Comparison of ENCODE assay signal across 11 cellular contexts in genomic region chr14:22472466-22472865, GRCh38.
DNase-seq lines count a peak whose midpoint lies in the region; ATAC-seq and TF ChIP-seq lines count a peak whose summit lies in the region.
"Had no signal": no experiment of that assay in that cellular context is flagged by ENCODE, and none has a peak within 500 bp of the region (broad histone marks: within the 10 kb centered on the region; RNA-seq: fewer than 3 reads in every experiment).

No MANE protein-coding gene starts in this region.

- in situ Hi-C loops in GM23248 (cut with MboI): no loop called here

- peak overlapping the region in 4 of 11 experiments; percentile 29 to 92 (median 86); a peak in 5 of 22 replicates for H3K9ac ChIP-seq in BLaER1 treated with 17β-estradiol and CSF1 and Interleukin-3, amounts not matched to agents 10 nM and 100 nM
- no peak overlapping the region for H3K9ac ChIP-seq in GM23248

- peaks cover 89 to 93% of the 10 kb centered on the region in 2 donors for H3K4me1 Mint-ChIP-seq in natural killer cell
- peaks cover 0 to 36% (median 0%) of the 10 kb centered on the region in 7 donors for H3K4me1 Mint-ChIP-seq in naive thymus-derived CD4-positive, alpha-beta T cell

- peak overlapping the region in 6 of 11 experiments; percentile 89 to 98 (median 92); a peak in 7 of 22 replicates for H3K27ac ChIP-seq in BLaER1 treated with 17β-estradiol and CSF1 and Interleukin-3, amounts not matched to agents 10 nM and 100 nM
- H3K27ac ChIP-seq in HL-60 (replicated peaks) (peak overlapping the region; percentile 67), OCI-LY7 (ENCODE audit: low read depth, low read length, poor library complexity, severe bottlenecking) (peak overlapping the region; percentile 81), GM23248 (no peak overlapping the region)
- no peak overlapping the region for H3K27ac ChIP-seq in naive thymus-derived CD4-positive, alpha-beta T cell (ENCODE audit: low read depth, low read length)

- ATAC-seq in natural killer cell (no peak), GM18511 (IDR thresholded peaks at IDR 0.05; ENCODE audit: unreplicated experiment) (no peak)
- no peak for ATAC-seq in naive thymus-derived CD4-positive, alpha-beta T cell

- peaks cover 11 to 59% (median 44%) of the 10 kb centered on the region in 10 experiments; a peak in 19 of 20 replicates for H3K4me1 ChIP-seq in BLaER1 treated with 17β-estradiol and CSF1 and Interleukin-3, amounts not matched to agents 10 nM and 100 nM
- peaks cover 91% of the 10 kb centered on the region for H3K4me1 ChIP-seq in OCI-LY7 (ENCODE audit: insufficient read depth, low read length, poor library complexity, severe bottlenecking)
- peaks cover 8% of the 10 kb centered on the region for H3K4me1 ChIP-seq in GM23248 (ENCODE audit: insufficient read depth)
- no peaks in the 10 kb centered on the region for H3K4me1 ChIP-seq in naive thymus-derived CD4-positive, alpha-beta T cell (ENCODE audit: control insufficient read depth in 2 of 2, insufficient read depth in 2 of 2, low read length in 2 of 2)

- no peaks in the 10 kb centered on the region for H3K27me3 Mint-ChIP-seq in natural killer cell (ENCODE audit: low read depth in 2 of 2)
- H3K27me3 Mint-ChIP-seq in naive thymus-derived CD4-positive, alpha-beta T cell: no peaks in the 10 kb centered on the region

- CTCF ChIA-PET in OCI-LY7 (lab: Charles Lee; ENCODE audit: unreplicated experiment): interaction anchor here (0.8 to 4.7 kb wide), 8 partner anchors 13 to 98 kb away, joined by 3 to 80 read pairs (median 6); no protein-coding TSS in a partner anchor
- CTCF ChIA-PET in naive thymus-derived CD4-positive, alpha-beta T cell (lab: Charles Lee): no interaction called here

- TF ChIP-seq CTCF in HL-60 (IDR thresholded peaks at IDR 0.05; ENCODE audit: insufficient read depth, low read length) (no peak), OCI-LY7 (conservative IDR thresholded peaks at IDR 0.05; ENCODE audit: low read length) (no peak), natural killer cell (IDR thresholded peaks at IDR 0.05) (no peak)

- H3K27ac Mint-ChIP-seq in natural killer cell: peak overlapping the region; percentile 80 to 89
- no peak overlapping the region for H3K27ac Mint-ChIP-seq in naive thymus-derived CD4-positive, alpha-beta T cell

- H2AFZ ChIP-seq in OCI-LY7 (ENCODE audit: low read length) (peak overlapping the region; percentile 43; the same call in 1 of the 2 replicates), GM23248 (no peak overlapping the region)

- H3K79me2 ChIP-seq in OCI-LY7 (ENCODE audit: insufficient read depth, low read depth, low read length) (no peaks in the 10 kb centered on the region), GM23248 (ENCODE audit: insufficient read depth) (no peaks in the 10 kb centered on the region)

- H3K36me3 ChIP-seq in BLaER1 treated with 17β-estradiol and CSF1 and Interleukin-3, amounts not matched to agents 10 nM and 100 nM: 0 out of 22 replicates have a peak, but pooled peaks cover 0 to 6% (median 0%) of the 10 kb centered on the region in 11 experiments
- no peaks in the 10 kb centered on the region for H3K36me3 ChIP-seq in OCI-LY7 (ENCODE audit: insufficient read depth, low read length)
- H3K36me3 ChIP-seq in GM23248 (ENCODE audit: low read depth): no peaks in the 10 kb centered on the region
- H3K36me3 ChIP-seq in naive thymus-derived CD4-positive, alpha-beta T cell (ENCODE audit: control insufficient read depth in 2 of 3, insufficient read depth in 3 of 3, low read length in 3 of 3): no peaks in the 10 kb centered on the region
- H3K36me3 ChIP-seq: HAP-1 had no signal

- H3K9me3 ChIP-seq in BLaER1 treated with 17β-estradiol and CSF1 and Interleukin-3, amounts not matched to agents 10 nM and 100 nM (replicated peaks in 1 of 11): no peaks in the 10 kb centered on the region
- H3K9me3 ChIP-seq in OCI-LY7 (ENCODE audit: low read length) (no peaks in the 10 kb centered on the region), GM23248 (ENCODE audit: low read depth) (no peaks in the 10 kb centered on the region)
- H3K9me3 ChIP-seq in naive thymus-derived CD4-positive, alpha-beta T cell (ENCODE audit: control insufficient read depth in 2 of 3, low read length in 3 of 3): no peaks in the 10 kb centered on the region
- H3K9me3 ChIP-seq: HAP-1 had no signal

- no peaks in the 10 kb centered on the region for H3K36me3 Mint-ChIP-seq in natural killer cell
- H3K36me3 Mint-ChIP-seq in naive thymus-derived CD4-positive, alpha-beta T cell: no peaks in the 10 kb centered on the region
- H3K36me3 Mint-ChIP-seq: IgD-negative memory B cell had no signal

- no peaks in the 10 kb centered on the region for H3K27me3 ChIP-seq in BLaER1 treated with 17β-estradiol and CSF1 and Interleukin-3, amounts not matched to agents 10 nM and 100 nM
- no peaks in the 10 kb centered on the region for H3K27me3 ChIP-seq in HL-60 (ENCODE audit: insufficient read depth, poor library complexity, severe bottlenecking)
- peaks cover 14% of the 10 kb centered on the region; the same call in 1 of the 2 replicates for H3K27me3 ChIP-seq in GM23248 (replicated peaks; ENCODE audit: insufficient read depth)
- H3K27me3 ChIP-seq in naive thymus-derived CD4-positive, alpha-beta T cell (ENCODE audit: control insufficient read depth in 2 of 2, insufficient read depth in 2 of 2, low read length in 2 of 2): no peaks in the 10 kb centered on the region

- H3K9me2 ChIP-seq in OCI-LY7 (ENCODE audit: insufficient read depth, low read length) (no peaks in the 10 kb centered on the region), GM23248 (ENCODE audit: insufficient read depth) (no peaks in the 10 kb centered on the region)

- no peaks in the 10 kb centered on the region for H3K9me3 Mint-ChIP-seq in natural killer cell
- no peaks in the 10 kb centered on the region for H3K9me3 Mint-ChIP-seq in naive thymus-derived CD4-positive, alpha-beta T cell
- H3K9me3 Mint-ChIP-seq: IgD-negative memory B cell had no signal

- DNase-seq in HL-60 (ENCODE audit: low read depth in 1 of 2, low spot score in 1 of 2) (no peak), OCI-LY7 (ENCODE audit: low spot score) (no peak), natural killer cell (no peak), UCSD-AML1 (lab: John Stamatoyannopoulos, UW; ENCODE audit: unreplicated experiment) (no peak), GM23248 (no peak)
- DNase-seq in naive thymus-derived CD4-positive, alpha-beta T cell: no peak
- DNase-seq: NCI-H345 had no signal

- 0 out of 20 replicates have a peak overlapping the region, but pooled peaks of 1 of the 10 experiments have one; percentile 74 for H3K4me3 ChIP-seq in BLaER1 treated with 17β-estradiol and CSF1 and Interleukin-3, amounts not matched to agents 10 nM and 100 nM
- H3K4me3 ChIP-seq in HL-60 (replicated peaks; ENCODE audit: insufficient read depth, low read length) (no peak overlapping the region), OCI-LY7 (ENCODE audit: low read depth, low read length, poor library complexity, severe bottlenecking) (no peak overlapping the region), GM23248 (no peak overlapping the region)
- H3K4me3 ChIP-seq in naive thymus-derived CD4-positive, alpha-beta T cell (ENCODE audit: low read length): no peak overlapping the region
- H3K4me3 ChIP-seq: HAP-1 had no signal

- intact Hi-C loops in OCI-LY7 (cut with micrococcal nuclease; ENCODE audit: unreplicated experiment): loop anchor here (2.0 to 10.0 kb wide), 3 partner anchors 60 to 188 kb away; no protein-coding TSS in a partner anchor
- intact Hi-C loops in natural killer cell (cut with micrococcal nuclease): loop anchor here (2.0 to 10.0 kb wide), 3 partner anchors 38 to 382 kb away; no protein-coding TSS in a partner anchor
- intact Hi-C loops in naive thymus-derived CD4-positive, alpha-beta T cell (cut with micrococcal nuclease): no loop called here

- no TSS peak for BruUV-seq in OCI-LY7 (replicated peaks; lab: Mats Ljungman, UMichigan)

- POLR2A ChIA-PET in OCI-LY7 (lab: Charles Lee): interaction anchor here (0.6 to 3.7 kb wide), 13 partner anchors 13 to 97 kb away, joined by 3 to 27 read pairs (median 6); no protein-coding TSS in a partner anchor
- POLR2A ChIA-PET in naive thymus-derived CD4-positive, alpha-beta T cell (lab: Charles Lee): no interaction called here

- H3F3A ChIP-seq in GM23248 (ENCODE audit: insufficient read depth): no peaks in the 10 kb centered on the region

- no peak overlapping the region for H3K4me3 Mint-ChIP-seq in natural killer cell
- H3K4me3 Mint-ChIP-seq in naive thymus-derived CD4-positive, alpha-beta T cell: no peak overlapping the region

- no peaks in the 10 kb centered on the region for H4K20me1 ChIP-seq in BLaER1 treated with 17β-estradiol and CSF1 and Interleukin-3, amounts not matched to agents 10 nM and 100 nM
- no peaks in the 10 kb centered on the region for H4K20me1 ChIP-seq in OCI-LY7 (ENCODE audit: insufficient read depth, low read length)
- no peaks in the 10 kb centered on the region for H4K20me1 ChIP-seq in GM23248 (ENCODE audit: insufficient read depth)

- WGBS in GM23248 (ENCODE audit: low coverage in 1 of 2, low lambda C conversion rate in 2 of 2, missing lambda C conversion rate in 2 of 2), 2 experiments: 43 to 58% methylated on average over 2 of the region's 2 CpGs

- peak overlapping the region in 8 of 11 experiments; percentile 66 to 92 (median 80); a peak in 15 of 22 replicates for H3K4me2 ChIP-seq in BLaER1 treated with 17β-estradiol and CSF1 and Interleukin-3, amounts not matched to agents 10 nM and 100 nM
- H3K4me2 ChIP-seq in OCI-LY7 (ENCODE audit: low read length) (peak overlapping the region; percentile 82), GM23248 (ENCODE audit: unreplicated experiment) (no peak overlapping the region)

Comparison
In these comparisons a context has a peak if more than half of its experiments do, and no peak if none do; other contexts are left out.
1. H3K27ac ChIP-seq: peak in BLaER1 treated with 17β-estradiol and CSF1 and Interleukin-3, amounts not matched to agents 10 nM and 100 nM (6 of 11), HL-60 (single experiment) and OCI-LY7 (single experiment); none in GM23248 (single experiment) and naive thymus-derived CD4-positive, alpha-beta T cell (single experiment).
2. H3K27ac Mint-ChIP-seq: peak in natural killer cell (2 of 2); none in naive thymus-derived CD4-positive, alpha-beta T cell (0 of 9).
3. intact Hi-C loops: an anchor here in OCI-LY7 (2.0 to 10.0 kb wide) and natural killer cell (2.0 to 10.0 kb wide); none called in naive thymus-derived CD4-positive, alpha-beta T cell.